In the genomic region with DNA sequence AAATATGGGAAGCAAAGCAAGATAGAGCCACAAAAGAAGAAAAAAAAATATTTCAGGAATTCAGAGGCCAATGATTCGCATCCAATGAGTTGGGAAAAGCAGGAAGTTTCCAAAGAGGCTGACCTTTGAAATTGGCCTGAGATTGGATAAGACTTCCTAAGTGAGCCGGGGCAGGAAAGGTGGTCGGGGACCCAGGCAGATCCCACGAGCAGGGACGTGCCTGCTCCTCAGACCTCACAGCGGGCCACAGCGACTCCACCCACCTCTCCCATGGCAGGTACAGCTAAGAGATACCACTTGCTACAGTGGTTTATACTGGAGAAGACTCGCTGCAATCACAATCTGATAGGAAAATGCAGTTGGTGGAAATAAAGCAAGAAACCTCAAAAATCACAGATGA, we compare ENCODE assay signal across 18 cellular contexts.
"Had no signal": no experiment of that assay in that cellular context is flagged by ENCODE, and none has a peak within 500 bp of the region (broad histone marks: within the 10 kb centered on the region; RNA-seq: fewer than 3 reads in every experiment).

No MANE protein-coding gene starts in this region.

- H3K27ac ChIP-seq: SJSA1, SK-N-MC had no signal

- H3K27me3 ChIP-seq: SJSA1 had no signal

- H3K4me3 ChIP-seq: SJSA1, SK-N-MC had no signal

- DNase-seq: KBM-7, NCI-H1092, NCI-H1105 treated with DMSO at 0.1 percent for 48 hours, NCI-H1417 treated with DMSO at 0.1 percent for 48 hours, NCI-H146, NCI-H1694 treated with DMSO at 0.1 percent for 48 hours, NCI-H1930, NCI-H2081, NCI-H2107, NCI-H2227 treated with DMSO at 0.1 percent for 48 hours, NCI-H524 treated with DMSO at 0.1 percent for 48 hours, NCI-H69, NCI-H774, Right ventricle myocardium superior, RPMI8226, SIG-M5 had no signal

- H3K36me3 ChIP-seq: SJSA1 had no signal

- H3K4me1 ChIP-seq: SJSA1 had no signal
